Comparison of ENCODE assay signal across 1 cellular context in genomic region chr20:33465536-33466302, GRCh38.
TF ChIP-seq lines count a peak whose summit lies in the region.

No MANE protein-coding gene starts in this region.

TF ChIP-seq in H1, 55 proteins besides CTCF, POLR2A, EP300 and RAD21 (continued from another document):
- TF ChIP-seq CHD7 (IDR thresholded peaks at IDR 0.05; ENCODE audit: insufficient replicate concordance, low read length), result no peak
- TF ChIP-seq JUND (IDR thresholded peaks at IDR 0.05; ENCODE audit: low read length), result no peak
- TF ChIP-seq SIRT6 (IDR thresholded peaks at IDR 0.05; ENCODE audit: low read length), result no peak
- TF ChIP-seq CHD2 (IDR thresholded peaks at IDR 0.05; ENCODE audit: low read length), result no peak
- no peak for TF ChIP-seq CBX5 (IDR thresholded peaks at IDR 0.05; ENCODE audit: low read depth, low read length)
- no peak for TF ChIP-seq POU5F1 (IDR thresholded peaks at IDR 0.05; ENCODE audit: low read depth, low read length)
- no peak for TF ChIP-seq GTF2F1 (IDR thresholded peaks at IDR 0.05; ENCODE audit: borderline replicate concordance, low read depth, low read length)
- no peak for TF ChIP-seq MAX (IDR thresholded peaks at IDR 0.05)
- no peak for TF ChIP-seq ATF2 (IDR thresholded peaks at IDR 0.05; ENCODE audit: low read length)
